Comparison of ENCODE assay signal across 26 cellular contexts in the genomic region with DNA sequence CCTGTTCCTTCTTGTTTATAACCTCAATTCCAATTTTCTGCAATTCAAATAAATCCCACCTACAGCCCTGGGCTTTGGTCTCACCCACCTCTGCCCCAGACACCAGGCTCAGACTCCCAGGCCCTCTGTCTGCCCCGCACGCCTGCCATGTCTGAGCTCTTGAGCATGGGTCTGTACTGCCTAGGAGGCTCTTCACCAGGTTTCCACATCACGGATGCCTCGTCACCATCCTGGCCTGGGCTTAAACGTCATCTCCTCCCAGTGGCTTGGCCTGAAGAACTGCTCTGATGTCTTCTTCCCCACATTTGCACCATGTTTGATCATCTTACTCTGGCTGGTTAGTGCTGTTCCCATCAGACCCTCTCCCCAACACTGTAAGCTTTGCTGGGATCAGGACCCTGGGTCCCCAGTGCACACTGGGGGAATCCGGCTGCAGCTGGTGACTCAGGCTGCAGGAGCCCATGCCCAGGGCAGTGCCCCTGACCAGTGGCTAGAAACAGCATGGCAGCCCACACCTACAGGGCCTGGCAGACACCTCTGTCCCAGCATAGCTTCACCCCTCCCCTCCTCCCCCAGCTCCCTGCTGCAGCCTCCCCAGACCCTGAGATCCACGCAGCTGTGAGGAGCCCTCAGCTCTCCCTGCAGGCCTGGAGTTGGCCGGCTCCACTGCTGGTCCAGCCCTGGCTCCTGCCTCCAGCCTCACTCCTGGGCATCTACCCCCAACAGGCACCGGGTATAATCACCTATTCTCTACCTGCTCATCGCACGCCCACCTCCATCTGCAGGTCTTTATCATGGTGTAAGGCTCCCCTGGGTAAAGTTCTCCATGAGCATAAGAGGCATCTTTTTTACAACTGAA.
A peak's percentile ranks its signal among the peaks of the same experiment; 100 is the strongest.
DNase-seq lines count a peak whose midpoint lies in the region; ATAC-seq, FAIRE-seq and TF ChIP-seq lines count a peak whose summit lies in the region.
"Had no signal": no experiment of that assay in that cellular context is flagged by ENCODE, and none has a peak within 500 bp of the region (broad histone marks: within the 10 kb centered on the region; RNA-seq: fewer than 3 reads in every experiment).

No MANE protein-coding gene starts in this region.

- no peak overlapping the region for H3K4me3 Mint-ChIP-seq in WTC11
- H3K4me3 Mint-ChIP-seq in stimulated activated memory B cell treated with anti-CD40 and anti-IgM and Interleukin-4, amounts not matched to agents 10 μg/mL and 1 μg/mL and 100 μg/mL, for 72 hours: no peak overlapping the region
- H3K4me3 Mint-ChIP-seq: CD4-positive, CD25-positive, alpha-beta regulatory T cell had no signal

- 0 out of 2 replicates have a peak, but pooled peaks have one; percentile 9 for TF ChIP-seq POLR2A in A549 (IDR thresholded peaks at IDR 0.05; ENCODE audit: low read length)

- no peak for FAIRE-seq in A549 (lab: Jason Lieb, UNC)
- FAIRE-seq: GM18507 had no signal

- no peak for TF ChIP-seq RAD21 in A549 (conservative IDR thresholded peaks at IDR 0.05 in 1 of 2, IDR thresholded peaks at IDR 0.05 in 1 of 2)

- no peaks in the 10 kb centered on the region for H3K9me3 ChIP-seq in A549
- peaks cover 0 to 5% of the 10 kb centered on the region in 2 donors for H3K9me3 ChIP-seq in lung (ENCODE audit: control insufficient read depth in 2 of 2, insufficient read depth in 1 of 2, low read length in 1 of 2)
- H3K9me3 ChIP-seq: BLaER1, SJSA1 had no signal

- H3K27ac Mint-ChIP-seq in WTC11: peak overlapping the region; percentile 57
- H3K27ac Mint-ChIP-seq in stimulated activated memory B cell treated with anti-CD40 and anti-IgM and Interleukin-4, amounts not matched to agents 10 μg/mL and 1 μg/mL and 100 μg/mL, for 72 hours: no peak overlapping the region
- H3K27ac Mint-ChIP-seq: CD4-positive, CD25-positive, alpha-beta regulatory T cell had no signal

- H3K27me3 Mint-ChIP-seq in WTC11 (ENCODE audit: low read depth): no peaks in the 10 kb centered on the region
- peaks cover 34% of the 10 kb centered on the region for H3K27me3 Mint-ChIP-seq in stimulated activated memory B cell treated with anti-CD40 and anti-IgM and Interleukin-4, amounts not matched to agents 10 μg/mL and 1 μg/mL and 100 μg/mL, for 72 hours

- ATAC-seq in A549 (no peak; a peak in 1 of 6 replicates), WTC11 (no peak), lung (ENCODE audit: insufficient read depth, low FRiP score) (no peak), GM21526 (IDR thresholded peaks at IDR 0.05; ENCODE audit: low FRiP score, unreplicated experiment) (no peak), HG03342 (IDR thresholded peaks at IDR 0.05; ENCODE audit: unreplicated experiment) (no peak)
- peak; percentile 34 for ATAC-seq in stimulated activated memory B cell treated with anti-CD40 and anti-IgM and Interleukin-4, amounts not matched to agents 10 μg/mL and 1 μg/mL and 100 μg/mL, for 72 hours
- ATAC-seq: PC-3, Right ventricle myocardium inferior had no signal

- TF ChIP-seq CTCF in A549 (IDR thresholded peaks at IDR 0.05) (no peak), WTC11 (IDR thresholded peaks at IDR 0.05) (no peak), lung (IDR thresholded peaks at IDR 0.05; ENCODE audit: control extremely low read depth, extremely low read depth) (no peak)

- no peaks in the 10 kb centered on the region for H3K4me1 ChIP-seq in A549
- H3K4me1 ChIP-seq in lung (ENCODE audit: control insufficient read depth in 2 of 2, insufficient read depth in 2 of 2, low read length in 2 of 2): no peaks in the 10 kb centered on the region
- H3K4me1 ChIP-seq: SJSA1 had no signal

- H3K9me3 Mint-ChIP-seq in WTC11: peaks cover 7% of the 10 kb centered on the region
- peaks cover 2% of the 10 kb centered on the region for H3K9me3 Mint-ChIP-seq in stimulated activated memory B cell treated with anti-CD40 and anti-IgM and Interleukin-4, amounts not matched to agents 10 μg/mL and 1 μg/mL and 100 μg/mL, for 72 hours

- H3K27ac ChIP-seq in A549 (no peak overlapping the region), lung (ENCODE audit: low read depth in 1 of 2, low read length in 1 of 2) (no peak overlapping the region)
- H3K27ac ChIP-seq: BLaER1, GM23248, HL-60, SJSA1 had no signal

- no peak overlapping the region for H3K4me2 ChIP-seq in A549
- H3K4me2 ChIP-seq: BLaER1 had no signal

- H3K4me3 ChIP-seq in A549 (no peak overlapping the region), lung (no peak overlapping the region)
- H3K4me3 ChIP-seq: BLaER1, GM23248, SJSA1 had no signal

- H3K27me3 ChIP-seq in lung (ENCODE audit: control insufficient read depth, insufficient read depth): no peaks in the 10 kb centered on the region
- H3K27me3 ChIP-seq: BLaER1 had no signal

- WGBS in A549 (ENCODE audit: missing lambda C conversion rate): 48% methylated on average over 11 of the region's 11 CpGs
- 91 to 95% methylated on average over 11 of the region's 11 CpGs for WGBS in lung, 2 donors

- H3K36me3 Mint-ChIP-seq in WTC11: peaks cover 4% of the 10 kb centered on the region; the same call in 1 of the 2 replicates
- H3K36me3 Mint-ChIP-seq in stimulated activated memory B cell treated with anti-CD40 and anti-IgM and Interleukin-4, amounts not matched to agents 10 μg/mL and 1 μg/mL and 100 μg/mL, for 72 hours: no peaks in the 10 kb centered on the region
- H3K36me3 Mint-ChIP-seq: CD4-positive, CD25-positive, alpha-beta regulatory T cell had no signal

- DNase-seq in A549 (ENCODE audit: low read depth in 1 of 2, low spot score in 1 of 2) (no peak), WTC11 (ENCODE audit: low spot score) (no peak), lung (ENCODE audit: low spot score) (peak; percentile 21), T-helper 2 cell (no peak)
- DNase-seq: CD4-positive, CD25-positive, alpha-beta regulatory T cell; DMS153; DND-41; GM23248; HCEC 1CT; NCI-H1048; NCI-H1417; NCI-H1694; NCI-H2029 treated with DMSO at 0.1 percent for 48 hours; NCI-H446 treated with DMSO at 0.1 percent for 48 hours; NCI-H526; NCI-H82; NK-92 treated with Interleukin-12 subunit alpha and Interleukin-12 subunit beta, amount 100 ng/mL, for 24 hours; PC-3 had no signal

- POLR2A ChIA-PET in A549 (lab: Yijun Ruan, JAX) (no interaction called here), WTC11 (lab: Charles Lee) (no interaction called here)

- H3K4me1 Mint-ChIP-seq in WTC11: peaks cover 24% of the 10 kb centered on the region
- H3K4me1 Mint-ChIP-seq in stimulated activated memory B cell treated with anti-CD40 and anti-IgM and Interleukin-4, amounts not matched to agents 10 μg/mL and 1 μg/mL and 100 μg/mL, for 72 hours: no peaks in the 10 kb centered on the region
- H3K4me1 Mint-ChIP-seq: CD4-positive, CD25-positive, alpha-beta regulatory T cell had no signal

- no peaks in the 10 kb centered on the region for H3K36me3 ChIP-seq in lung (ENCODE audit: control insufficient read depth in 2 of 2, insufficient read depth in 2 of 2, low read length in 2 of 2)
- H3K36me3 ChIP-seq: BLaER1, SJSA1 had no signal

- no peak for TF ChIP-seq EP300 in A549 (IDR thresholded peaks at IDR 0.05)

- CTCF ChIA-PET in A549 (lab: Yijun Ruan, JAX) (interaction anchor here (1.6 kb wide), 2 partner anchors 13 to 136 kb away, joined by 5 read pairs; no protein-coding TSS in a partner anchor), WTC11 (lab: Charles Lee) (interaction anchor here (1.4 to 1.7 kb wide), 2 partner anchors 19 to 293 kb away, joined by 3 to 4 read pairs; no protein-coding TSS in a partner anchor)

TF ChIP-seq in A549, 52 proteins besides CTCF, POLR2A, EP300 and RAD21:
- no peak for TF ChIP-seq MAFK (IDR thresholded peaks at IDR 0.05; ENCODE audit: partially characterized antibody)
- TF ChIP-seq, protein P1, sequence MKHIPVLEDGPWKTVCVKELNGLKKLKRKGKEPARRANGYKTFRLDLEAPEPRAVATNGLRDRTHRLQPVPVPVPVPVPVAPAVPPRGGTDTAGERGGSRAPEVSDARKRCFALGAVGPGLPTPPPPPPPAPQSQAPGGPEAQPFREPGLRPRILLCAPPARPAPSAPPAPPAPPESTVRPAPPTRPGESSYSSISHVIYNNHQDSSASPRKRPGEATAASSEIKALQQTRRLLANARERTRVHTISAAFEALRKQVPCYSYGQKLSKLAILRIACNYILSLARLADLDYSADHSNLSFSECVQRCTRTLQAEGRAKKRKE (CRISPR knock-in tag; IDR thresholded peaks at IDR 0.05; ENCODE audit: low read depth): no peak
- no peak for TF ChIP-seq HEYL (CRISPR knock-in tag; IDR thresholded peaks at IDR 0.05)
- no peak for TF ChIP-seq CBX8 (IDR thresholded peaks at IDR 0.05)
- TF ChIP-seq ZC3H11A (IDR thresholded peaks at IDR 0.05): no peak
- no peak for TF ChIP-seq CHD4 (IDR thresholded peaks at IDR 0.05; ENCODE audit: borderline replicate concordance)
- no peak for TF ChIP-seq NR3C1 (IDR thresholded peaks at IDR 0.05)
- no peak for TF ChIP-seq TP53 (CRISPR knock-in tag; IDR thresholded peaks at IDR 0.05)
- TF ChIP-seq JUN (IDR thresholded peaks at IDR 0.05): no peak
TF ChIP-seq in A549: peak in this region for 0.

TF ChIP-seq in WTC11, 78 proteins besides CTCF, POLR2A, EP300 and RAD21 (continues in another document):
- TF ChIP-seq SOX15 (CRISPR knock-in tag; IDR thresholded peaks at IDR 0.05): no peak
- TF ChIP-seq TP53 (CRISPR knock-in tag; IDR thresholded peaks at IDR 0.05): no peak
- TF ChIP-seq, protein P2, sequence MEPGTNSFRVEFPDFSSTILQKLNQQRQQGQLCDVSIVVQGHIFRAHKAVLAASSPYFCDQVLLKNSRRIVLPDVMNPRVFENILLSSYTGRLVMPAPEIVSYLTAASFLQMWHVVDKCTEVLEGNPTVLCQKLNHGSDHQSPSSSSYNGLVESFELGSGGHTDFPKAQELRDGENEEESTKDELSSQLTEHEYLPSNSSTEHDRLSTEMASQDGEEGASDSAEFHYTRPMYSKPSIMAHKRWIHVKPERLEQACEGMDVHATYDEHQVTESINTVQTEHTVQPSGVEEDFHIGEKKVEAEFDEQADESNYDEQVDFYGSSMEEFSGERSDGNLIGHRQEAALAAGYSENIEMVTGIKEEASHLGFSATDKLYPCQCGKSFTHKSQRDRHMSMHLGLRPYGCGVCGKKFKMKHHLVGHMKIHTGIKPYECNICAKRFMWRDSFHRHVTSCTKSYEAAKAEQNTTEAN (CRISPR knock-in tag; IDR thresholded peaks at IDR 0.05): no peak
- TF ChIP-seq SMAD4 (CRISPR knock-in tag; IDR thresholded peaks at IDR 0.05): no peak
- no peak for TF ChIP-seq ELF4 (CRISPR knock-in tag; IDR thresholded peaks at IDR 0.05; ENCODE audit: low read depth)
